In genomic region chr7:11251436-11251835, GRCh38 we compare ENCODE assay signal across 32 cellular contexts.
"Had no signal": no experiment of that assay in that cellular context is flagged by ENCODE, and none has a peak within 500 bp of the region (broad histone marks: within the 10 kb centered on the region; RNA-seq: fewer than 3 reads in every experiment).

No MANE protein-coding gene starts in this region.

- DNase-seq: activated B cell treated with CpG ODN at 0.5 μM for 24 hours; activated CD4-positive, alpha-beta memory T cell treated with anti-CD3 and anti-CD28 coated beads for 36 hours; activated CD4-positive, alpha-beta T cell treated with anti-CD3 and anti-CD28 coated beads for 4 hours; activated CD4-positive, alpha-beta T cell treated with anti-CD3 and anti-CD28 coated beads, Interleukin-2, amount 10 ng/mL, durations not matched to agents 24 days and 14 days; activated CD4-positive, alpha-beta T cell treated with anti-CD3 and anti-CD28 coated beads, Interleukin-2, amount 50 U/mL, for 1 hour; activated CD4-positive, alpha-beta T cell treated with anti-CD3 and anti-CD28 coated beads, Interleukin-2, amount 50 U/mL, for 4 hours; activated CD4-positive, CD25-positive, alpha-beta regulatory T cell treated with anti-CD3 and anti-CD28 coated beads, Interleukin-2, amount 50 U/mL, for 72 hours; activated CD8-positive, alpha-beta memory T cell treated with anti-CD3 and anti-CD28 coated beads, Interleukin-2, amount 50 U/mL, for 4 hours; activated CD8-positive, alpha-beta T cell treated with anti-CD3 and anti-CD28 coated beads for 36 hours; activated effector memory CD4-positive, alpha-beta T cell treated with anti-CD3 and anti-CD28 coated beads, Interleukin-2, amount 50 U/mL, for 16 hours; activated gamma-delta T cell treated with Interleukin-2 at 50 U/mL for 16 hours; activated naive CD4-positive, alpha-beta T cell; activated naive CD4-positive, alpha-beta T cell treated with anti-CD3 and anti-CD28 coated beads for 36 hours; activated naive CD4-positive, alpha-beta T cell treated with anti-CD3 and anti-CD28 coated beads, Interleukin-2, amount 50 U/mL, for 16 hours; activated naive CD8-positive, alpha-beta T cell treated with anti-CD3 and anti-CD28 coated beads for 36 hours; activated T-cell treated with anti-CD3 and anti-CD28 coated beads for 4 hours; activated T-cell treated with anti-CD3 and anti-CD28 coated beads, Interleukin-2, amount 50 U/mL, for 1 hour; activated T-cell treated with anti-CD3 and anti-CD28 coated beads, Interleukin-2, amount 50 U/mL, for 4 hours; activated T-cell treated with anti-CD3 and anti-CD28 coated beads, Interleukin-2, amount 50 U/mL, for 72 hours; adrenal gland; amniotic stem cell; aorta; central memory CD4-positive, alpha-beta T cell; T-helper 1 cell; T-helper 9 cell had no signal

- H3K4me1 Mint-ChIP-seq: activated B cell treated with CpG ODN at 0.5 μM for 24 hours; activated CD4-positive, alpha-beta T cell treated with anti-CD3 and anti-CD28 coated beads, Interleukin-2, amount 10 ng/mL, durations not matched to agents 24 days and 14 days; activated naive CD8-positive, alpha-beta T cell treated with anti-CD3 and anti-CD28 coated beads for 36 hours; activated T-helper 17 cell treated with anti-CD3 and anti-CD28 coated beads, Interleukin-2, amount 50 U/mL, for 72 hours; brain had no signal

- H3K9me3 ChIP-seq: adrenal gland had no signal

- H3K27ac Mint-ChIP-seq: activated B cell treated with CpG ODN at 0.5 μM for 24 hours; activated CD4-positive, alpha-beta memory T cell treated with anti-CD3 and anti-CD28 coated beads for 36 hours; activated CD4-positive, alpha-beta T cell treated with anti-CD3 and anti-CD28 coated beads, Interleukin-2, amount 10 ng/mL, durations not matched to agents 24 days and 14 days; activated CD8-positive, alpha-beta T cell treated with anti-CD3 and anti-CD28 coated beads for 36 hours; activated naive CD4-positive, alpha-beta T cell treated with anti-CD3 and anti-CD28 coated beads for 36 hours; activated naive CD4-positive, alpha-beta T cell treated with anti-CD3 and anti-CD28 coated beads, Interleukin-2, amount 50 U/mL, for 72 hours; activated naive CD8-positive, alpha-beta T cell treated with anti-CD3 and anti-CD28 coated beads for 36 hours; activated T-cell treated with anti-CD3 and anti-CD28 coated beads, Interleukin-2, amount 50 U/mL, for 72 hours; activated T-helper 1 cell treated with anti-CD3 and anti-CD28 coated beads, Interleukin-12 subunit alpha, Interleukin-12 subunit beta, Interleukin-2, Interleukin-4 antibody, amounts not matched to agents 30 ng/mL and 10 ng/mL and 1 ng/mL, durations not matched to agents 14 hours and 24 hours and 36 hours; activated T-helper 17 cell treated with anti-CD3 and anti-CD28 coated beads, Interleukin-2, amount 50 U/mL, for 72 hours; brain; T-helper 1 cell treated with Interleukin-12 subunit alpha and Interleukin-12 subunit beta and Interleukin-4 antibody, amounts not matched to agents 30 μg/mL and 1 μg/mL, for 36 hours; T-helper 2 cell treated with Interferon-gamma antibody and Interleukin-4, amounts not matched to agents 5 μg/mL and 100 μg/mL, for 36 hours had no signal

- H3K36me3 ChIP-seq: adrenal gland had no signal

- H3K36me3 Mint-ChIP-seq: activated CD4-positive, alpha-beta memory T cell treated with anti-CD3 and anti-CD28 coated beads for 36 hours; activated naive CD4-positive, alpha-beta T cell treated with anti-CD3 and anti-CD28 coated beads, Interleukin-2, amount 50 U/mL, for 72 hours; activated naive CD8-positive, alpha-beta T cell treated with anti-CD3 and anti-CD28 coated beads for 36 hours; brain had no signal

- ATAC-seq: activated CD8-positive, alpha-beta T cell treated with anti-CD3 and anti-CD28 coated beads for 36 hours; activated naive CD4-positive, alpha-beta T cell treated with anti-CD3 and anti-CD28 coated beads, Interleukin-2, amount 50 U/mL, for 72 hours; activated T-cell treated with anti-CD3 and anti-CD28 coated beads, Interleukin-2, amount 50 U/mL, for 4 hours; activated T-helper 17 cell treated with anti-CD3 and anti-CD28 coated beads, Interleukin-2, amount 50 U/mL, for 72 hours had no signal

- H3K9me3 Mint-ChIP-seq: activated B cell treated with CpG ODN at 0.5 μM for 24 hours; activated CD4-positive, alpha-beta memory T cell treated with anti-CD3 and anti-CD28 coated beads for 36 hours; activated CD4-positive, alpha-beta T cell treated with anti-CD3 and anti-CD28 coated beads, Interleukin-2, amount 10 ng/mL, durations not matched to agents 24 days and 14 days; activated CD8-positive, alpha-beta T cell treated with anti-CD3 and anti-CD28 coated beads for 36 hours; activated naive CD4-positive, alpha-beta T cell treated with anti-CD3 and anti-CD28 coated beads for 36 hours; activated naive CD4-positive, alpha-beta T cell treated with anti-CD3 and anti-CD28 coated beads, Interleukin-2, amount 50 U/mL, for 72 hours; activated naive CD8-positive, alpha-beta T cell treated with anti-CD3 and anti-CD28 coated beads for 36 hours; activated T-cell treated with anti-CD3 and anti-CD28 coated beads, Interleukin-2, amount 50 U/mL, for 4 hours; activated T-cell treated with anti-CD3 and anti-CD28 coated beads, Interleukin-2, amount 50 U/mL, for 72 hours; activated T-helper 1 cell treated with anti-CD3 and anti-CD28 coated beads, Interleukin-12 subunit alpha, Interleukin-12 subunit beta, Interleukin-2, Interleukin-4 antibody, amounts not matched to agents 30 ng/mL and 10 ng/mL and 1 ng/mL, durations not matched to agents 14 hours and 24 hours and 36 hours; activated T-helper 17 cell treated with anti-CD3 and anti-CD28 coated beads, Interleukin-2, amount 50 U/mL, for 72 hours; T-helper 1 cell treated with Interleukin-12 subunit alpha and Interleukin-12 subunit beta and Interleukin-4 antibody, amounts not matched to agents 30 μg/mL and 1 μg/mL, for 36 hours; T-helper 2 cell treated with Interferon-gamma antibody and Interleukin-4, amounts not matched to agents 5 μg/mL and 100 μg/mL, for 36 hours had no signal

- H3K4me3 ChIP-seq: adrenal gland had no signal

- H3K27me3 ChIP-seq: adrenal gland had no signal

- H3K27ac ChIP-seq: adrenal gland, VCaP had no signal

- H3K4me1 ChIP-seq: adrenal gland had no signal

- H3K4me3 Mint-ChIP-seq: activated B cell treated with CpG ODN at 0.5 μM for 24 hours; activated CD4-positive, alpha-beta memory T cell treated with anti-CD3 and anti-CD28 coated beads for 36 hours; activated CD4-positive, alpha-beta T cell treated with anti-CD3 and anti-CD28 coated beads, Interleukin-2, amount 10 ng/mL, durations not matched to agents 24 days and 14 days; activated CD8-positive, alpha-beta T cell treated with anti-CD3 and anti-CD28 coated beads for 36 hours; activated naive CD4-positive, alpha-beta T cell treated with anti-CD3 and anti-CD28 coated beads for 36 hours; activated naive CD8-positive, alpha-beta T cell treated with anti-CD3 and anti-CD28 coated beads for 36 hours; activated T-cell treated with anti-CD3 and anti-CD28 coated beads, Interleukin-2, amount 50 U/mL, for 4 hours; activated T-cell treated with anti-CD3 and anti-CD28 coated beads, Interleukin-2, amount 50 U/mL, for 72 hours; activated T-helper 1 cell treated with anti-CD3 and anti-CD28 coated beads, Interleukin-12 subunit alpha, Interleukin-12 subunit beta, Interleukin-2, Interleukin-4 antibody, amounts not matched to agents 30 ng/mL and 10 ng/mL and 1 ng/mL, durations not matched to agents 14 hours and 24 hours and 36 hours; activated T-helper 17 cell treated with anti-CD3 and anti-CD28 coated beads, Interleukin-2, amount 50 U/mL, for 72 hours; brain; T-helper 1 cell treated with Interleukin-12 subunit alpha and Interleukin-12 subunit beta and Interleukin-4 antibody, amounts not matched to agents 30 μg/mL and 1 μg/mL, for 36 hours; T-helper 2 cell treated with Interferon-gamma antibody and Interleukin-4, amounts not matched to agents 5 μg/mL and 100 μg/mL, for 36 hours had no signal
